1 cellular context compared by ENCODE assay signal in the genomic region with DNA sequence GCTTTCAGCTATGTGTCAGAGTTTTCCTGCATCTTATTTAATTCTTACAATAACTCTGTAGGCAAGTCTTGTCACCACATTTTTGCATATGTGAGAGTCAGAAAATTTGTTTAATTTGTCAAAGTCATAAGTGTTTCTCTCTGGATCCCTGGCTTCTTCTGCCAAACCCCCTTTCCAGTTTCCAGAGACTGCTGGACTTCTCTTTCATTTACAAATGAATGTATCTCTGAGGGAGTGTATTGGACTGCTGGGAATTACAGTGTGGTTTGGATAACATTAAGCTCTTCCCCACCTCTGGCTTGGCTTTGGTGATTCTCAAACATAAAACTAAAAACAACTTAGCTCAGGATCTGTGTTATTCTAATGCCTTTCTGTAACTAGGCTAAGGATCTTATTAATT.
TF ChIP-seq lines count a peak whose summit lies in the region.

No MANE protein-coding gene starts in this region.

TF ChIP-seq in GM23338, 12 proteins besides CTCF, POLR2A, EP300 and RAD21 (continued from another document):
- TF ChIP-seq, protein P1, sequence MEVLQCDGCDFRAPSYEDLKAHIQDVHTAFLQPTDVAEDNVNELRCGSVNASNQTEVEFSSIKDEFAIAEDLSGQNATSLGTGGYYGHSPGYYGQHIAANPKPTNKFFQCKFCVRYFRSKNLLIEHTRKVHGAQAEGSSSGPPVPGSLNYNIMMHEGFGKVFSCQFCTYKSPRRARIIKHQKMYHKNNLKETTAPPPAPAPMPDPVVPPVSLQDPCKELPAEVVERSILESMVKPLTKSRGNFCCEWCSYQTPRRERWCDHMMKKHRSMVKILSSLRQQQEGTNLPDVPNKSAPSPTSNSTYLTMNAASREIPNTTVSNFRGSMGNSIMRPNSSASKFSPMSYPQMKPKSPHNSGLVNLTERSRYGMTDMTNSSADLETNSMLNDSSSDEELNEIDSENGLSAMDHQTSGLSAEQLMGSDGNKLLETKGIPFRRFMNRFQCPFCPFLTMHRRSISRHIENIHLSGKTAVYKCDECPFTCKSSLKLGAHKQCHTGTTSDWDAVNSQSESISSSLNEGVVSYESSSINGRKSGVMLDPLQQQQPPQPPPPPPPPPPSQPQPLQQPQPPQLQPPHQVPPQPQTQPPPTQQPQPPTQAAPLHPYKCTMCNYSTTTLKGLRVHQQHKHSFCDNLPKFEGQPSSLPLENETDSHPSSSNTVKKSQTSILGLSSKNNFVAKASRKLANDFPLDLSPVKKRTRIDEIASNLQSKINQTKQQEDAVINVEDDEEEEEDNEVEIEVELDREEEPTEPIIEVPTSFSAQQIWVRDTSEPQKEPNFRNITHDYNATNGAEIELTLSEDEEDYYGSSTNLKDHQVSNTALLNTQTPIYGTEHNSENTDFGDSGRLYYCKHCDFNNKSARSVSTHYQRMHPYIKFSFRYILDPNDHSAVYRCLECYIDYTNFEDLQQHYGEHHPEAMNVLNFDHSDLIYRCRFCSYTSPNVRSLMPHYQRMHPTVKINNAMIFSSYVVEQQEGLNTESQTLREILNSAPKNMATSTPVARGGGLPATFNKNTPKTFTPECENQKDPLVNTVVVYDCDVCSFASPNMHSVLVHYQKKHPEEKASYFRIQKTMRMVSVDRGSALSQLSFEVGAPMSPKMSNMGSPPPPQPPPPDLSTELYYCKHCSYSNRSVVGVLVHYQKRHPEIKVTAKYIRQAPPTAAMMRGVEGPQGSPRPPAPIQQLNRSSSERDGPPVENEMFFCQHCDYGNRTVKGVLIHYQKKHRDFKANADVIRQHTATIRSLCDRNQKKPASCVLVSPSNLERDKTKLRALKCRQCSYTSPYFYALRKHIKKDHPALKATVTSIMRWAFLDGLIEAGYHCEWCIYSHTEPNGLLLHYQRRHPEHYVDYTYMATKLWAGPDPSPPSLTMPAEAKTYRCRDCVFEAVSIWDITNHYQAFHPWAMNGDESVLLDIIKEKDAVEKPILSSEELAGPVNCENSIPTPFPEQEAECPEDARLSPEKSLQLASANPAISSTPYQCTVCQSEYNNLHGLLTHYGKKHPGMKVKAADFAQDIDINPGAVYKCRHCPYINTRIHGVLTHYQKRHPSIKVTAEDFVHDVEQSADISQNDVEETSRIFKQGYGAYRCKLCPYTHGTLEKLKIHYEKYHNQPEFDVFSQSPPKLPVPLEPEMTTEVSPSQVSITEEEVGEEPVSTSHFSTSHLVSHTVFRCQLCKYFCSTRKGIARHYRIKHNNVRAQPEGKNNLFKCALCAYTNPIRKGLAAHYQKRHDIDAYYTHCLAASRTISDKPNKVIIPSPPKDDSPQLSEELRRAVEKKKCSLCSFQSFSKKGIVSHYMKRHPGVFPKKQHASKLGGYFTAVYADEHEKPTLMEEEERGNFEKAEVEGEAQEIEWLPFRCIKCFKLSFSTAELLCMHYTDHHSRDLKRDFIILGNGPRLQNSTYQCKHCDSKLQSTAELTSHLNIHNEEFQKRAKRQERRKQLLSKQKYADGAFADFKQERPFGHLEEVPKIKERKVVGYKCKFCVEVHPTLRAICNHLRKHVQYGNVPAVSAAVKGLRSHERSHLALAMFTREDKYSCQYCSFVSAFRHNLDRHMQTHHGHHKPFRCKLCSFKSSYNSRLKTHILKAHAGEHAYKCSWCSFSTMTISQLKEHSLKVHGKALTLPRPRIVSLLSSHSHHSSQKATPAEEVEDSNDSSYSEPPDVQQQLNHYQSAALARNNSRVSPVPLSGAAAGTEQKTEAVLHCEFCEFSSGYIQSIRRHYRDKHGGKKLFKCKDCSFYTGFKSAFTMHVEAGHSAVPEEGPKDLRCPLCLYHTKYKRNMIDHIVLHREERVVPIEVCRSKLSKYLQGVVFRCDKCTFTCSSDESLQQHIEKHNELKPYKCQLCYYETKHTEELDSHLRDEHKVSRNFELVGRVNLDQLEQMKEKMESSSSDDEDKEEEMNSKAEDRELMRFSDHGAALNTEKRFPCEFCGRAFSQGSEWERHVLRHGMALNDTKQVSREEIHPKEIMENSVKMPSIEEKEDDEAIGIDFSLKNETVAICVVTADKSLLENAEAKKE (CRISPR knock-in tag; IDR thresholded peaks at IDR 0.05), result no peak
